In genomic region chr3:62718515-62719320, GRCh38 we compare ENCODE assay signal across 1 cellular context.
A peak's percentile ranks its signal among the peaks of the same experiment; 100 is the strongest.
TF ChIP-seq lines count a peak whose summit lies in the region.

No MANE protein-coding gene starts in this region.

TF ChIP-seq in HepG2, 621 proteins besides CTCF, POLR2A, EP300 and RAD21 (continued from another document):
- TF ChIP-seq PRDM10 (CRISPR knock-in tag; IDR thresholded peaks at IDR 0.05; ENCODE audit: low read depth), result no peak
- 0 out of 2 replicates have a peak, but pooled peaks have one; percentile 39 for TF ChIP-seq BCL6 (CRISPR knock-in tag; IDR thresholded peaks at IDR 0.05)
- TF ChIP-seq ZNF562 (CRISPR knock-in tag; IDR thresholded peaks at IDR 0.05; ENCODE audit: borderline replicate concordance), result no peak
